In the genomic region with DNA sequence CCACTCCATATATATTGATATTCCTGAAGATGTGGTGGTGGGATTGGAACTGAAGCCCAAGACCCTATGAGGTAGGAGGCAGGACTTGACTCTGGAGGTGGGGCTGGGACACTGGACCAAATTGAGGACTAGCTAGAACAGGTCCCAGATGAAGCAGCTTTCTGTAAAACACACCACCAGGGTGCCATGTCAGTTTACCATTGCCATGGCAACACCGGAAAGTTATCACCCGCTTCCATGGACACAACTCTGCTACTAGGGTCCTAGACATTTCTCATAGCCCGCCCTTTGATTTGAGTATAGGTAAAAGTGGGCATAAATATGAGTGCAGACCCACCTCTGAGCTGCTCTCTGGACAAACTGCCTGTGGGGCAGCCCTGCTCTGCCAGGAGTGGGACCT, we compare ENCODE assay signal across 1 cellular context.
A peak's percentile ranks its signal among the peaks of the same experiment; 100 is the strongest.
TF ChIP-seq lines count a peak whose summit lies in the region.

No MANE protein-coding gene starts in this region.

TF ChIP-seq in K562, 482 proteins besides CTCF, POLR2A, EP300 and RAD21:
- TF ChIP-seq, protein P1, sequence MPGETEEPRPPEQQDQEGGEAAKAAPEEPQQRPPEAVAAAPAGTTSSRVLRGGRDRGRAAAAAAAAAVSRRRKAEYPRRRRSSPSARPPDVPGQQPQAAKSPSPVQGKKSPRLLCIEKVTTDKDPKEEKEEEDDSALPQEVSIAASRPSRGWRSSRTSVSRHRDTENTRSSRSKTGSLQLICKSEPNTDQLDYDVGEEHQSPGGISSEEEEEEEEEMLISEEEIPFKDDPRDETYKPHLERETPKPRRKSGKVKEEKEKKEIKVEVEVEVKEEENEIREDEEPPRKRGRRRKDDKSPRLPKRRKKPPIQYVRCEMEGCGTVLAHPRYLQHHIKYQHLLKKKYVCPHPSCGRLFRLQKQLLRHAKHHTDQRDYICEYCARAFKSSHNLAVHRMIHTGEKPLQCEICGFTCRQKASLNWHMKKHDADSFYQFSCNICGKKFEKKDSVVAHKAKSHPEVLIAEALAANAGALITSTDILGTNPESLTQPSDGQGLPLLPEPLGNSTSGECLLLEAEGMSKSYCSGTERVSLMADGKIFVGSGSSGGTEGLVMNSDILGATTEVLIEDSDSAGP (CRISPR knock-in tag; IDR thresholded peaks at IDR 0.05) = no peak
- TF ChIP-seq, protein P2, sequence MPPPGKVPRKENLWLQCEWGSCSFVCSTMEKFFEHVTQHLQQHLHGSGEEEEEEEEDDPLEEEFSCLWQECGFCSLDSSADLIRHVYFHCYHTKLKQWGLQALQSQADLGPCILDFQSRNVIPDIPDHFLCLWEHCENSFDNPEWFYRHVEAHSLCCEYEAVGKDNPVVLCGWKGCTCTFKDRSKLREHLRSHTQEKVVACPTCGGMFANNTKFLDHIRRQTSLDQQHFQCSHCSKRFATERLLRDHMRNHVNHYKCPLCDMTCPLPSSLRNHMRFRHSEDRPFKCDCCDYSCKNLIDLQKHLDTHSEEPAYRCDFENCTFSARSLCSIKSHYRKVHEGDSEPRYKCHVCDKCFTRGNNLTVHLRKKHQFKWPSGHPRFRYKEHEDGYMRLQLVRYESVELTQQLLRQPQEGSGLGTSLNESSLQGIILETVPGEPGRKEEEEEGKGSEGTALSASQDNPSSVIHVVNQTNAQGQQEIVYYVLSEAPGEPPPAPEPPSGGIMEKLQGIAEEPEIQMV (tag; conservative IDR thresholded peaks at IDR 0.05; ENCODE audit: low read depth) = 0 out of 2 replicates have a peak, but pooled peaks have one; percentile 34
- TF ChIP-seq, protein P3, sequence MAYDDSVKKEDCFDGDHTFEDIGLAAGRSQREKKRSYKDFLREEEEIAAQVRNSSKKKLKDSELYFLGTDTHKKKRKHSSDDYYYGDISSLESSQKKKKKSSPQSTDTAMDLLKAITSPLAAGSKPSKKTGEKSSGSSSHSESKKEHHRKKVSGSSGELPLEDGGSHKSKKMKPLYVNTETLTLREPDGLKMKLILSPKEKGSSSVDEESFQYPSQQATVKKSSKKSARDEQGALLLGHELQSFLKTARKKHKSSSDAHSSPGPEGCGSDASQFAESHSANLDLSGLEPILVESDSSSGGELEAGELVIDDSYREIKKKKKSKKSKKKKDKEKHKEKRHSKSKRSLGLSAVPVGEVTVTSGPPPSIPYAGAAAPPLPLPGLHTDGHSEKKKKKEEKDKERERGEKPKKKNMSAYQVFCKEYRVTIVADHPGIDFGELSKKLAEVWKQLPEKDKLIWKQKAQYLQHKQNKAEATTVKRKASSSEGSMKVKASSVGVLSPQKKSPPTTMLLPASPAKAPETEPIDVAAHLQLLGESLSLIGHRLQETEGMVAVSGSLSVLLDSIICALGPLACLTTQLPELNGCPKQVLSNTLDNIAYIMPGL (CRISPR knock-in tag; IDR thresholded peaks at IDR 0.05) = no peak
- TF ChIP-seq CHD4 (IDR thresholded peaks at IDR 0.05; ENCODE audit: insufficient read depth, insufficient replicate concordance, low read depth, low read length, poor library complexity, severe bottlenecking) (no peak), HNRNPL (IDR thresholded peaks at IDR 0.05; ENCODE audit: low read depth, low read length) (no peak), FOXK1 (CRISPR knock-in tag; IDR thresholded peaks at IDR 0.05; ENCODE audit: borderline replicate concordance) (no peak), HNRNPLL (IDR thresholded peaks at IDR 0.05; ENCODE audit: low read depth, low read length, poor library complexity, severe bottlenecking) (no peak), RFX1 (IDR thresholded peaks at IDR 0.05) (peak; percentile 72)
